ENCODE assay signal across 12 cellular contexts in genomic region chr4:94623507-94623906, GRCh38.
DNase-seq lines count a peak whose midpoint lies in the region; ATAC-seq and TF ChIP-seq lines count a peak whose summit lies in the region.
"Had no signal": no experiment of that assay in that cellular context is flagged by ENCODE, and none has a peak within 500 bp of the region (broad histone marks: within the 10 kb centered on the region; RNA-seq: fewer than 3 reads in every experiment).

No MANE protein-coding gene starts in this region.

- H3K27me3 ChIP-seq in MG63: no peaks in the 10 kb centered on the region

- peak overlapping the region; percentile 19 for H3K27ac Mint-ChIP-seq in nephron progenitor cell

- H3K4me1 Mint-ChIP-seq in nephron progenitor cell: peaks cover 15% of the 10 kb centered on the region

- peak overlapping the region; percentile 75 for H3K27ac ChIP-seq in 22Rv1
- peak overlapping the region; percentile 79 for H3K27ac ChIP-seq in C4-2B
- H3K27ac ChIP-seq in VCaP: peak overlapping the region; percentile 94

- H3K9me3 ChIP-seq in MG63: no peaks in the 10 kb centered on the region
- H3K9me3 ChIP-seq: SK-N-SH had no signal

- no peaks in the 10 kb centered on the region for H3K27me3 Mint-ChIP-seq in nephron progenitor cell (ENCODE audit: low read depth, poor library complexity)

- H3K36me3 ChIP-seq in MG63: peaks cover 3% of the 10 kb centered on the region; the same call in 1 of the 2 replicates

- no peak for DNase-seq in nephron progenitor cell
- no peak for DNase-seq in MG63
- DNase-seq: KBM-7, NCI-H1092 treated with DMSO at 0.1 percent for 48 hours, NCI-H1694, NCI-H2107, SK-N-SH had no signal

- H3K9me3 Mint-ChIP-seq in nephron progenitor cell: no peaks in the 10 kb centered on the region

- H3K36me3 Mint-ChIP-seq in nephron progenitor cell (ENCODE audit: low read depth): peaks cover 48% of the 10 kb centered on the region

- no peak for TF ChIP-seq CTCF in 22Rv1 (IDR thresholded peaks at IDR 0.05)
- TF ChIP-seq CTCF in C4-2B (conservative IDR thresholded peaks at IDR 0.05): no peak
- TF ChIP-seq CTCF in VCaP (conservative IDR thresholded peaks at IDR 0.05): no peak
- no peak for TF ChIP-seq CTCF in nephron progenitor cell (IDR thresholded peaks at IDR 0.05)

- no peak overlapping the region for H3K4me3 ChIP-seq in MG63

- no peak overlapping the region for H3K4me3 Mint-ChIP-seq in nephron progenitor cell

- ATAC-seq in HG03457 (IDR thresholded peaks at IDR 0.05; ENCODE audit: unreplicated experiment): no peak
- ATAC-seq in GM19452 (IDR thresholded peaks at IDR 0.05; ENCODE audit: unreplicated experiment): no peak
